9 cellular contexts compared by ENCODE assay signal in genomic region chr5:150488519-150489357, GRCh38. TPM values are rescaled to one million over a fixed set of nuclear protein-coding genes. Genes with fewer than 3 reads are reported as not detected.
DNase-seq lines count a peak whose midpoint lies in the region; ATAC-seq, FAIRE-seq and TF ChIP-seq lines count a peak whose summit lies in the region.
"Had no signal": no experiment of that assay in that cellular context is flagged by ENCODE, and none has a peak within 500 bp of the region (broad histone marks: within the 10 kb centered on the region; RNA-seq: fewer than 3 reads in every experiment).

No MANE protein-coding gene starts in this region.

- no peak overlapping the region for H3K27ac Mint-ChIP-seq in CD8-positive, alpha-beta T cell
- H3K27ac Mint-ChIP-seq: activated naive CD8-positive, alpha-beta T cell had no signal

- H3K27me3 Mint-ChIP-seq in CD8-positive, alpha-beta T cell (ENCODE audit: low read depth) = peaks cover 14% of the 10 kb centered on the region

- peaks cover 11% of the 10 kb centered on the region for H3K4me1 Mint-ChIP-seq in CD8-positive, alpha-beta T cell (ENCODE audit: low read depth)

- no peak for FAIRE-seq in small intestine (lab: Jason Lieb, UNC)

- H3K9me3 Mint-ChIP-seq in CD8-positive, alpha-beta T cell = no peaks in the 10 kb centered on the region

- no peak overlapping the region for H3K4me3 Mint-ChIP-seq in CD8-positive, alpha-beta T cell

- H3K36me3 Mint-ChIP-seq in CD8-positive, alpha-beta T cell = no peaks in the 10 kb centered on the region
- H3K36me3 Mint-ChIP-seq: activated naive CD8-positive, alpha-beta T cell had no signal

- peaks cover 26% of the 10 kb centered on the region for H3K4me1 ChIP-seq in HEK293 (ENCODE audit: control insufficient read depth, insufficient read depth, low read length)
- H3K4me1 ChIP-seq in small intestine (ENCODE audit: control insufficient read depth in 2 of 2, insufficient read depth in 1 of 2, low read depth in 1 of 2, low read length in 1 of 2) = peaks cover 0 to 6% of the 10 kb centered on the region in 2 donors
- H3K4me1 ChIP-seq in CD8-positive, alpha-beta T cell (ENCODE audit: insufficient read depth, low read length) = no peaks in the 10 kb centered on the region

- H3K4me3 ChIP-seq in HEK293 (ENCODE audit: low read depth, low read length) (no peak overlapping the region), small intestine (ENCODE audit: low read depth in 1 of 2, low read length in 2 of 2) (no peak overlapping the region)
- H3K4me3 ChIP-seq in CD8-positive, alpha-beta T cell (ENCODE audit: low read depth, low read length) = no peak overlapping the region

- TF ChIP-seq CTCF in HEK293 (tag by site-specific recombination; IDR thresholded peaks at IDR 0.05) = no peak
- no peak for TF ChIP-seq CTCF in CD8-positive, alpha-beta T cell (IDR thresholded peaks at IDR 0.05)

- intact Hi-C loops in CD8-positive, alpha-beta T cell (cut with DNase I, micrococcal nuclease) = no loop called here

- no peaks in the 10 kb centered on the region for H3K27me3 ChIP-seq in small intestine (ENCODE audit: control insufficient read depth in 2 of 2, insufficient read depth in 2 of 2, low read length in 2 of 2)
- no peaks in the 10 kb centered on the region for H3K27me3 ChIP-seq in CD8-positive, alpha-beta T cell (ENCODE audit: insufficient read depth, low read length)

- WGBS in small intestine, 3 donors = 45 to 87% (median 78%) methylated on average over 11 of the region's 11 CpGs

- POLR2A ChIA-PET in HEK293 (lab: Yijun Ruan, JAX) = interaction anchor here (0.9 to 3.5 kb wide), 3 partner anchors 9 to 212 kb away, joined by 3 to 11 read pairs (median 9); partner anchors contain the start of gene RBM22
- POLR2A ChIA-PET in CD8-positive, alpha-beta T cell (lab: Charles Lee) = no interaction called here

- H3K27ac ChIP-seq in HEK293 (ENCODE audit: extremely low read depth, low read depth, low read length) (no peak overlapping the region), small intestine (ENCODE audit: low read depth in 1 of 2, low read length in 1 of 2) (peak overlapping the region; percentile 51 to 95)
- no peak overlapping the region for H3K27ac ChIP-seq in CD8-positive, alpha-beta T cell (ENCODE audit: low read depth, low read length)

- ATAC-seq in CD8-positive, alpha-beta T cell = no peak
- no peak for ATAC-seq in HG02678 (IDR thresholded peaks at IDR 0.05; ENCODE audit: unreplicated experiment)

- H3K36me3 ChIP-seq in HEK293 (ENCODE audit: control insufficient read depth in 2 of 2, insufficient read depth in 1 of 2, low read length in 2 of 2) = peaks cover 0 to 5% of the 10 kb centered on the region in 2 experiments; a peak in 2 of 3 replicates
- H3K36me3 ChIP-seq in small intestine (ENCODE audit: control insufficient read depth in 2 of 2, insufficient read depth in 2 of 2, low read length in 2 of 2) = no peaks in the 10 kb centered on the region
- no peaks in the 10 kb centered on the region for H3K36me3 ChIP-seq in CD8-positive, alpha-beta T cell (ENCODE audit: insufficient read depth, low read length)

- DNase-seq in anterior cingulate cortex (lab: John Stamatoyannopoulos, UW) = peak in 35 of 58 donors; percentile 27 to 75 (median 52)
- peak; percentile 50 to 58 for DNase-seq in hippocampal formation (lab: John Stamatoyannopoulos, UW)
- DNase-seq in small intestine = no peak
- DNase-seq in NCI-H146 treated with DMSO at 0.1 percent for 48 hours (lab: John Stamatoyannopoulos, UW; ENCODE audit: unreplicated experiment) = no peak
- no peak for DNase-seq in DMS79 treated with DMSO at 0.1 percent for 48 hours (lab: John Stamatoyannopoulos, UW)
- DNase-seq in CD8-positive, alpha-beta T cell = no peak

- H3K9me3 ChIP-seq in HEK293 (ENCODE audit: control insufficient read depth, insufficient read depth, low read depth, low read length) (no peaks in the 10 kb centered on the region), small intestine (ENCODE audit: control insufficient read depth, low read depth) (no peaks in the 10 kb centered on the region)
- no peaks in the 10 kb centered on the region for H3K9me3 ChIP-seq in CD8-positive, alpha-beta T cell (ENCODE audit: low read length)

- CTCF ChIA-PET in HEK293 (lab: Yijun Ruan, JAX) = interaction anchor here (0.5 to 1.6 kb wide), 5 partner anchors 11 to 666 kb away, joined by 3 to 8 read pairs (median 4); no protein-coding TSS in a partner anchor
- CTCF ChIA-PET in CD8-positive, alpha-beta T cell (lab: Charles Lee) = no interaction called here

TF ChIP-seq in HEK293, 187 proteins besides CTCF, POLR2A, EP300 and RAD21:
- TF ChIP-seq, protein P1, sequence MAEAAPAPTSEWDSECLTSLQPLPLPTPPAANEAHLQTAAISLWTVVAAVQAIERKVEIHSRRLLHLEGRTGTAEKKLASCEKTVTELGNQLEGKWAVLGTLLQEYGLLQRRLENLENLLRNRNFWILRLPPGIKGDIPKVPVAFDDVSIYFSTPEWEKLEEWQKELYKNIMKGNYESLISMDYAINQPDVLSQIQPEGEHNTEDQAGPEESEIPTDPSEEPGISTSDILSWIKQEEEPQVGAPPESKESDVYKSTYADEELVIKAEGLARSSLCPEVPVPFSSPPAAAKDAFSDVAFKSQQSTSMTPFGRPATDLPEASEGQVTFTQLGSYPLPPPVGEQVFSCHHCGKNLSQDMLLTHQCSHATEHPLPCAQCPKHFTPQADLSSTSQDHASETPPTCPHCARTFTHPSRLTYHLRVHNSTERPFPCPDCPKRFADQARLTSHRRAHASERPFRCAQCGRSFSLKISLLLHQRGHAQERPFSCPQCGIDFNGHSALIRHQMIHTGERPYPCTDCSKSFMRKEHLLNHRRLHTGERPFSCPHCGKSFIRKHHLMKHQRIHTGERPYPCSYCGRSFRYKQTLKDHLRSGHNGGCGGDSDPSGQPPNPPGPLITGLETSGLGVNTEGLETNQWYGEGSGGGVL (tag by site-specific recombination; IDR thresholded peaks at IDR 0.05) = no peak
- TF ChIP-seq GLI2 (tag by site-specific recombination; IDR thresholded peaks at IDR 0.05; ENCODE audit: borderline replicate concordance, low read depth) = no peak
- TF ChIP-seq SCRT1 (tag by site-specific recombination; IDR thresholded peaks at IDR 0.05; ENCODE audit: borderline replicate concordance) = peak; percentile 40; the same call in 1 of the 2 replicates
- no peak for TF ChIP-seq TCF7L2 (IDR thresholded peaks at IDR 0.05; ENCODE audit: borderline replicate concordance, low read depth, low read length)
- peak; percentile 58; the same call in 1 of the 2 replicates for TF ChIP-seq SCRT2 (tag by site-specific recombination; IDR thresholded peaks at IDR 0.05)
- no peak for TF ChIP-seq SP2 (tag by site-specific recombination; IDR thresholded peaks at IDR 0.05)
- TF ChIP-seq ZNF391 (tag by site-specific recombination; IDR thresholded peaks at IDR 0.05; ENCODE audit: borderline replicate concordance, low read depth) = no peak

RNA-seq across cellular contexts. Expression of gene NDST1, which starts 19.2 kb away (rescaled TPM):
- polyA plus RNA-seq in small intestine = 10 to 100 TPM in 2 of 3 donors, 1 to 10 TPM in 1; 7.4 to 26.2 (median 15.7) TPM
- total RNA-seq in CD8-positive, alpha-beta T cell = under 1 TPM; 0.11 to 0.22 TPM

RNA-seq across cellular contexts. Expression of gene RPS14, which starts 39.2 kb away (rescaled TPM):
- polyA plus RNA-seq in small intestine = 1,000 to 10,000 TPM; 2,980 to 5,825 (median 5,408) TPM
- total RNA-seq in CD8-positive, alpha-beta T cell = 1,000 to 10,000 TPM; 5,604 to 5,613 TPM

Comparison
In these comparisons a context has a peak if more than half of its experiments do, and no peak if none do; other contexts are left out.
1. H3K27ac ChIP-seq: peak in small intestine (2 of 2); none in HEK293 (single experiment) and CD8-positive, alpha-beta T cell (single experiment).
2. DNase-seq: peak in anterior cingulate cortex (35 of 58) and hippocampal formation (2 of 2); none in small intestine (single experiment), NCI-H146 treated with DMSO at 0.1 percent for 48 hours (single experiment), DMS79 treated with DMSO at 0.1 percent for 48 hours (single experiment) and CD8-positive, alpha-beta T cell (0 of 7).